6 cellular contexts compared by ENCODE assay signal in genomic region chrX:133526773-133527172, GRCh38.
A peak's percentile ranks its signal among the peaks of the same experiment; 100 is the strongest.
DNase-seq lines count a peak whose midpoint lies in the region; TF ChIP-seq lines count a peak whose summit lies in the region.
"Not testable (repeated sequence)": the region's sequence is repeated elsewhere in the genome, so short reads cannot be mapped to it uniquely, and the experiment has no call there.

No MANE protein-coding gene starts in this region.

- H2BK20ac ChIP-seq in H9 (ENCODE audit: low read depth, low read length, poor library complexity, severe bottlenecking) = not testable (repeated sequence)

- CTCF ChIA-PET in mammary epithelial cell (lab: Charles Lee; ENCODE audit: low non-redundant PET) = not testable (repeated sequence)

- not testable (repeated sequence) for H3K9me3 ChIP-seq in H9 (ENCODE audit: control insufficient read depth, low read depth, low read length); HUES48 (ENCODE audit: control insufficient read depth, insufficient read depth, low read length); HUES64 (ENCODE audit: insufficient read depth, low read depth, low read length); SJSA1 (replicated peaks); mammary epithelial cell (replicated peaks; ENCODE audit: insufficient read depth, low read length)

- H3K23me2 ChIP-seq in H9 (ENCODE audit: insufficient read length, low read depth, low read length, poor library complexity, severe bottlenecking) = not testable (repeated sequence)

- H3K4me1 ChIP-seq in H9 (ENCODE audit: insufficient read depth, low read length) (peaks cover 12% of the 10 kb centered on the region; the same call in 1 of the 2 replicates), HUES48 (ENCODE audit: control insufficient read depth, insufficient read depth, low read length) (peaks cover 16% of the 10 kb centered on the region), HUES64 (ENCODE audit: insufficient read depth, low read length) (peaks cover 12% of the 10 kb centered on the region), SJSA1 (replicated peaks) (peaks cover 15% of the 10 kb centered on the region)
- not testable (repeated sequence) for H3K4me1 ChIP-seq in mammary epithelial cell (ENCODE audit: insufficient read depth, low read length)

- H3K56ac ChIP-seq in H9 (ENCODE audit: insufficient read length, low read depth, low read length) = not testable (repeated sequence)

- intact Hi-C loops in mammary epithelial cell (cut with micrococcal nuclease) = not testable (repeated sequence)

- BruUV-seq in mammary epithelial cell (replicated peaks; lab: Mats Ljungman, UMichigan) = not testable (repeated sequence)

- not testable (repeated sequence) for H3K18ac ChIP-seq in H9 (ENCODE audit: insufficient read length, low read depth, low read length)

- DNase-seq in H9; SJSA1 (ENCODE audit: low read depth in 1 of 2, low spot score in 2 of 2); mammary epithelial cell; mesothelial cell of epicardium (ENCODE audit: low spot score in 2 of 2, unreplicated experiment in 2 of 2): not testable (repeated sequence)

- not testable (repeated sequence) for TF ChIP-seq CTCF in H9 (conservative IDR thresholded peaks at IDR 0.05); mammary epithelial cell (conservative IDR thresholded peaks at IDR 0.05 in 1 of 2, IDR thresholded peaks at IDR 0.05 in 1 of 2; ENCODE audit: extremely low read depth in 1 of 2, insufficient read depth in 1 of 2, low read depth in 1 of 2, low read length in 2 of 2); mesothelial cell of epicardium (IDR thresholded peaks at IDR 0.05; ENCODE audit: unreplicated experiment)

- H3K79me2 ChIP-seq in H9 (ENCODE audit: insufficient read depth, low read length); mammary epithelial cell (ENCODE audit: insufficient read depth, low read length): not testable (repeated sequence)

- H3K4me1 Mint-ChIP-seq in H9 (peaks cover 32 to 35% of the 10 kb centered on the region in 2 experiments), mesothelial cell of epicardium (peaks cover 17% of the 10 kb centered on the region)

- H3K27ac ChIP-seq in H9 (ENCODE audit: insufficient read length, low read depth, low read length) = not testable (repeated sequence)
- H3K27ac ChIP-seq in HUES48 (ENCODE audit: low read depth, low read length) (peak overlapping the region; percentile 70), HUES64 (ENCODE audit: low read depth, low read length) (peak overlapping the region; percentile 70), SJSA1 (peak overlapping the region; percentile 13; the same call in 1 of the 2 replicates), mammary epithelial cell (ENCODE audit: insufficient read depth, low read depth, low read length) (peak overlapping the region; percentile 49)

- H2BK120ac ChIP-seq in H9 (ENCODE audit: low read depth, low read length, poor library complexity, severe bottlenecking) = not testable (repeated sequence)

- not testable (repeated sequence) for H4K20me1 ChIP-seq in H9 (ENCODE audit: control insufficient read depth, insufficient read depth, insufficient read length); mammary epithelial cell (ENCODE audit: insufficient read depth, low read length)

- H3K36me3 ChIP-seq in HUES48 (ENCODE audit: control insufficient read depth, insufficient read depth, low read length); HUES64 (ENCODE audit: insufficient read depth, low read length); SJSA1; mammary epithelial cell (ENCODE audit: insufficient read depth, low read length): not testable (repeated sequence)

- dilution Hi-C loops in mammary epithelial cell (cut with HindIII; ENCODE audit: low sequenced_read_pairs) = not testable (repeated sequence)

- H3K79me1 ChIP-seq in H9 (ENCODE audit: insufficient read depth, low read depth, low read length, poor library complexity, severe bottlenecking) = not testable (repeated sequence)

- WGBS in H9 (ENCODE audit: extremely low coverage, insufficient read length, low lambda C conversion rate) = no CpG with 5 or more reads among the region's 3 CpGs
- WGBS in HUES64 = 100% methylated on average over 3 of the region's 3 CpGs
- 81% methylated on average over 3 of the region's 3 CpGs for WGBS in mammary epithelial cell (ENCODE audit: low coverage, missing lambda C conversion rate)

- not testable (repeated sequence) for H3T11ph ChIP-seq in H9 (ENCODE audit: low read length)

- H4K91ac ChIP-seq in H9 (ENCODE audit: insufficient read length, low read depth, low read length) = not testable (repeated sequence)

- not testable (repeated sequence) for H3K4me3 Mint-ChIP-seq in H9, mesothelial cell of epicardium

- H2BK5ac ChIP-seq in H9 (ENCODE audit: insufficient read length, low read length) = not testable (repeated sequence)

- H2BK12ac ChIP-seq in H9 (ENCODE audit: insufficient read length, low read depth, low read length) = not testable (repeated sequence)

- H3K36me3 Mint-ChIP-seq in H9 (ENCODE audit: insufficient read depth in 1 of 3, low read depth in 3 of 3); mesothelial cell of epicardium: not testable (repeated sequence)

- H3K27me3 ChIP-seq in H9 (ENCODE audit: insufficient read depth, low read length); HUES48 (ENCODE audit: control insufficient read depth, insufficient read depth, low read length); HUES64 (ENCODE audit: insufficient read depth, low read length); SJSA1 (replicated peaks); mammary epithelial cell (ENCODE audit: insufficient read depth, low read length): not testable (repeated sequence)

- not testable (repeated sequence) for H4K8ac ChIP-seq in H9 (replicated peaks; ENCODE audit: insufficient read length, low read depth, low read length)

- H3K27me3 Mint-ChIP-seq in H9 (ENCODE audit: low read depth); mesothelial cell of epicardium (ENCODE audit: low read depth): not testable (repeated sequence)

- H3K4me3 ChIP-seq in HUES48 (ENCODE audit: low read depth, low read length); HUES64 (ENCODE audit: low read length); SJSA1; mammary epithelial cell (replicated peaks in 1 of 3; ENCODE audit: insufficient read depth in 1 of 3, low read depth in 2 of 3, low read length in 3 of 3): not testable (repeated sequence)

- H3K14ac ChIP-seq in H9 (ENCODE audit: insufficient read depth, low read length) = not testable (repeated sequence)

- not testable (repeated sequence) for H3K9ac ChIP-seq in H9 (ENCODE audit: extremely low read depth, insufficient read length, low read length); HUES48 (ENCODE audit: low read depth, low read length); HUES64 (ENCODE audit: low read depth, low read length); mammary epithelial cell (ENCODE audit: insufficient read depth, low read length)

- H3K27ac Mint-ChIP-seq in H9 (peak overlapping the region in 2 of 3 experiments; percentile 9 to 58; a peak in 2 of 7 replicates), mesothelial cell of epicardium (peak overlapping the region; percentile 85)

- not testable (repeated sequence) for H4K5ac ChIP-seq in H9 (ENCODE audit: insufficient read length, low read depth, low read length)

- not testable (repeated sequence) for H2BK15ac ChIP-seq in H9 (ENCODE audit: low read depth, low read length)

- H3K4me2 ChIP-seq in H9 (ENCODE audit: insufficient read depth, insufficient read length, low read length); mammary epithelial cell (ENCODE audit: insufficient read depth, low read depth, low read length): not testable (repeated sequence)

- not testable (repeated sequence) for H3K23ac ChIP-seq in H9 (ENCODE audit: insufficient read length, low read depth, low read length)

- not testable (repeated sequence) for H3K4ac ChIP-seq in H9 (ENCODE audit: low read depth, low read length)

- H2AK5ac ChIP-seq in H9 (ENCODE audit: insufficient read length, low read length) = not testable (repeated sequence)

- not testable (repeated sequence) for H2AFZ ChIP-seq in H9 (ENCODE audit: low read length); mammary epithelial cell (ENCODE audit: low read depth, low read length)

- not testable (repeated sequence) for H3K9me3 Mint-ChIP-seq in H9, mesothelial cell of epicardium

- in situ Hi-C loops in mammary epithelial cell (cut with MboI; ENCODE audit: low sequenced_read_pairs in 2 of 2) = not testable (repeated sequence)
